Comparison of ENCODE assay signal across 10 cellular contexts in genomic region chr6:7151381-7151780, GRCh38. TPM values are rescaled to one million over a fixed set of nuclear protein-coding genes. Genes with fewer than 3 reads are reported as not detected.
A peak's percentile ranks its signal among the peaks of the same experiment; 100 is the strongest.
DNase-seq lines count a peak whose midpoint lies in the region; ATAC-seq and TF ChIP-seq lines count a peak whose summit lies in the region.
"Had no signal": no experiment of that assay in that cellular context is flagged by ENCODE, and none has a peak within 500 bp of the region (broad histone marks: within the 10 kb centered on the region; RNA-seq: fewer than 3 reads in every experiment).

No MANE protein-coding gene starts in this region.

- H3K27ac Mint-ChIP-seq in stimulated activated naive B cell treated with anti-CD40 and anti-IgM and Interleukin-4, amounts not matched to agents 10 μg/mL and 1 μg/mL and 100 μg/mL, for 72 hours = peak overlapping the region; percentile 57

- in situ Hi-C loops in SK-MEL-5 (cut with HindIII; ENCODE audit: low pct_unique_long_range_greater_than_20kb, low sequenced_read_pairs) = no loop called here

- H3K9me3 Mint-ChIP-seq in stimulated activated naive B cell treated with anti-CD40 and anti-IgM and Interleukin-4, amounts not matched to agents 10 μg/mL and 1 μg/mL and 100 μg/mL, for 72 hours = no peaks in the 10 kb centered on the region
- H3K9me3 Mint-ChIP-seq: activated T-cell treated with anti-CD3 and anti-CD28 coated beads, Interleukin-2, amount 50 U/mL, for 4 hours had no signal

- peaks cover 58 to 98% of the 10 kb centered on the region in 2 donors for H3K4me1 Mint-ChIP-seq in stimulated activated naive B cell treated with anti-CD40 and anti-IgM and Interleukin-4, amounts not matched to agents 10 μg/mL and 1 μg/mL and 100 μg/mL, for 72 hours

- no peaks in the 10 kb centered on the region for H3K27me3 Mint-ChIP-seq in stimulated activated naive B cell treated with anti-CD40 and anti-IgM and Interleukin-4, amounts not matched to agents 10 μg/mL and 1 μg/mL and 100 μg/mL, for 72 hours

- no peak overlapping the region for H3K4me3 Mint-ChIP-seq in stimulated activated naive B cell treated with anti-CD40 and anti-IgM and Interleukin-4, amounts not matched to agents 10 μg/mL and 1 μg/mL and 100 μg/mL, for 72 hours
- H3K4me3 Mint-ChIP-seq: activated T-cell treated with anti-CD3 and anti-CD28 coated beads, Interleukin-2, amount 50 U/mL, for 4 hours had no signal

- DNase-seq in NCI-H2171 treated with DMSO at 0.1 percent for 48 hours (lab: John Stamatoyannopoulos, UW) = peak; percentile 11
- DNase-seq in NCI-H2171 (lab: John Stamatoyannopoulos, UW) = no peak
- DNase-seq in SK-MEL-5 (ENCODE audit: low read depth, low spot score) = peak; percentile 90
- DNase-seq in left lobe of liver (ENCODE audit: low spot score) = peak; percentile 89
- DNase-seq in stimulated activated naive B cell treated with anti-CD40 and anti-IgM and Interleukin-4, amounts not matched to agents 10 μg/mL and 1 μg/mL and 100 μg/mL, for 72 hours = no peak
- no peak for DNase-seq in NCI-H1436 (lab: John Stamatoyannopoulos, UW)
- no peak for DNase-seq in GM10266 (ENCODE audit: extremely low spot score)
- DNase-seq: activated CD4-positive, alpha-beta T cell treated with anti-CD3 and anti-CD28 coated beads for 1 hour; activated T-cell treated with anti-CD3 and anti-CD28 coated beads, Interleukin-2, amount 50 U/mL, for 4 hours had no signal

- ATAC-seq in left lobe of liver (peak; percentile 86), GM18502 (IDR thresholded peaks at IDR 0.05; ENCODE audit: poor library complexity, unreplicated experiment) (no peak)
- ATAC-seq in stimulated activated naive B cell treated with anti-CD40 and anti-IgM and Interleukin-4, amounts not matched to agents 10 μg/mL and 1 μg/mL and 100 μg/mL, for 72 hours (replicated peaks) = no peak
- ATAC-seq: activated T-cell treated with anti-CD3 and anti-CD28 coated beads, Interleukin-2, amount 50 U/mL, for 4 hours had no signal

- no peak for TF ChIP-seq CTCF in GM10266 (IDR thresholded peaks at IDR 0.05; ENCODE audit: control insufficient read depth, insufficient read depth, low read depth, missing control alignments)

- H3K36me3 Mint-ChIP-seq in stimulated activated naive B cell treated with anti-CD40 and anti-IgM and Interleukin-4, amounts not matched to agents 10 μg/mL and 1 μg/mL and 100 μg/mL, for 72 hours = peaks cover 1 to 17% of the 10 kb centered on the region in 2 donors

RNA-seq across cellular contexts. Expression of gene RREB1, which starts 43.6 kb away (rescaled TPM):
- total RNA-seq in SK-MEL-5 (2014; rRNA removed; shearing (Covaris generic)) = 15.7 and 19.5 TPM in 2 replicates
- 20.0 and 26.7 TPM in 2 replicates for polyA plus RNA-seq in SK-MEL-5 (2015; cell fraction: cytosol; rRNA removed)
- 18.9 and 21.5 TPM in 2 replicates for polyA plus RNA-seq in SK-MEL-5 (2015; cell fraction: nucleus; rRNA removed)
- 43.3 TPM for total RNA-seq in left lobe of liver

Comparison
In these comparisons a context has a peak if more than half of its experiments do, and no peak if none do; other contexts are left out.
1. DNase-seq: peak in NCI-H2171 treated with DMSO at 0.1 percent for 48 hours (single experiment), SK-MEL-5 (single experiment) and left lobe of liver (single experiment); none in NCI-H2171 (single experiment), stimulated activated naive B cell treated with anti-CD40 and anti-IgM and Interleukin-4, amounts not matched to agents 10 μg/mL and 1 μg/mL and 100 μg/mL, for 72 hours (single experiment), NCI-H1436 (single experiment) and GM10266 (single experiment).